Comparison of ENCODE assay signal across 1 cellular context in the genomic region with DNA sequence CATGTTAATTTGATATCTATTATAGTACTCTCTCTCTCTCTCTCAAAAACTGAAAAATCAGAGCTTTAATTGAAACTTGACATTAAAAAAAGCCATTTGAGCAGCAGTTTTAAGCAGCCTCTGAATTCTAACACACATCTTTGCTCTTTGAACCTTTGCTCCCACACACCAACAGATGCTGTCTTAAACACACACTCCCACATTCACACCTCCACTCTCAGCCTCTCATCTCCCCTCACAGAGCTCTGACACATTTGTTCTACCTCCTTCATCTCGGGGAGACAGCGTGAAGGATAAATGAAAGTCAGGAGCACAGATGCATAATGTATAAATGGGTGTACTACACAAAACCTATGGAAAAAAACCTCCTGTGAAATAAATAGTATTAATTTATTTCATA.
TF ChIP-seq lines count a peak whose summit lies in the region.

No MANE protein-coding gene starts in this region.

TF ChIP-seq in IMR-90, 13 proteins besides CTCF, POLR2A, EP300 and RAD21 (continued from another document):
- TF ChIP-seq FOS (IDR thresholded peaks at IDR 0.05; ENCODE audit: low read depth, low read length): no peak
- TF ChIP-seq MAZ (IDR thresholded peaks at IDR 0.05; ENCODE audit: borderline replicate concordance, low read depth, low read length): no peak
- TF ChIP-seq NFE2L2 (IDR thresholded peaks at IDR 0.05; ENCODE audit: low read depth, low read length): no peak
